In the genomic region with DNA sequence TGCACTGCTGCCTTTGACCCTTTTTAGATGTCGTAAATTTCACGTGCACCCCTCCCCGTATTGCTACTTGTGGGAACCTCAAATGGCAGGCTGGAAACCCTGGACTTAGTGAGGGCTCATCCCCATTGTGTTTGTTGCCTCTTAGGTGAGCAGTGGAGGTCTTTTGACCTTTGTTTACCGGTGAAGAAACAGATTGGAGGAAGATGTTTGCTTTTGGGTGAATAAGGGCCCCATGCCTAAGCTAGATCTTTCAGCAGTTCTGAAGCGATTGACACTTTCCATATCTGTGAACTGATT, we compare ENCODE assay signal across 8 cellular contexts. TPM values are rescaled to one million over a fixed set of nuclear protein-coding genes. Genes with fewer than 3 reads are reported as not detected.
DNase-seq lines count a peak whose midpoint lies in the region; ATAC-seq and TF ChIP-seq lines count a peak whose summit lies in the region.

No MANE protein-coding gene starts in this region.

- H3K4me1 Mint-ChIP-seq in activated naive CD4-positive, alpha-beta T cell treated with anti-CD3 and anti-CD28 coated beads, Interleukin-2, amount 50 U/mL, for 24 hours = peaks cover 50% of the 10 kb centered on the region
- peaks cover 30% of the 10 kb centered on the region for H3K4me1 Mint-ChIP-seq in WTC11

- ATAC-seq in WTC11 = no peak; the same call in 1 of the 2 replicates
- no peak for ATAC-seq in thoracic aorta (ENCODE audit: insufficient number of reproducible peaks, low FRiP score, low read depth)

- H3K27ac Mint-ChIP-seq in activated naive CD4-positive, alpha-beta T cell treated with anti-CD3 and anti-CD28 coated beads, Interleukin-2, amount 50 U/mL, for 24 hours = peak overlapping the region; percentile 79
- H3K27ac Mint-ChIP-seq in WTC11 = peak overlapping the region; percentile 78

- H3K9ac ChIP-seq in iPS-20b (ENCODE audit: low read depth, low read length) = peak overlapping the region; percentile 97

- H3K27me3 ChIP-seq in iPS-20b (ENCODE audit: insufficient read depth, low read length) (no peaks in the 10 kb centered on the region), thoracic aorta (replicated peaks; ENCODE audit: insufficient read depth) (no peaks in the 10 kb centered on the region)

- H3K9me3 ChIP-seq in iPS-20b (ENCODE audit: insufficient read depth, low read depth, low read length) = no peaks in the 10 kb centered on the region
- H3K9me3 ChIP-seq in thoracic aorta = no peaks in the 10 kb centered on the region

- H3K36me3 ChIP-seq in iPS-20b (ENCODE audit: insufficient read depth, low read depth, low read length) = peaks cover 26% of the 10 kb centered on the region
- peaks cover 5% of the 10 kb centered on the region for H3K36me3 ChIP-seq in thoracic aorta

- H3K27ac ChIP-seq in iPS-20b (ENCODE audit: low read length) (peak overlapping the region; percentile 18), thoracic aorta (peak overlapping the region in 1 of 2 donors; percentile 97)

- CTCF ChIA-PET in WTC11 (lab: Charles Lee) = interaction anchor here (1.2 to 1.4 kb wide), 2 partner anchors 13 to 62 kb away, joined by 3 to 6 read pairs; no protein-coding TSS in a partner anchor

- H3K9me3 Mint-ChIP-seq in activated naive CD4-positive, alpha-beta T cell treated with anti-CD3 and anti-CD28 coated beads, Interleukin-2, amount 50 U/mL, for 24 hours = no peaks in the 10 kb centered on the region
- H3K9me3 Mint-ChIP-seq in WTC11 = no peaks in the 10 kb centered on the region

- H3K27me3 Mint-ChIP-seq in activated naive CD4-positive, alpha-beta T cell treated with anti-CD3 and anti-CD28 coated beads, Interleukin-2, amount 50 U/mL, for 24 hours = no peaks in the 10 kb centered on the region
- H3K27me3 Mint-ChIP-seq in WTC11 (ENCODE audit: low read depth) = no peaks in the 10 kb centered on the region

- H3K4me3 Mint-ChIP-seq in activated naive CD4-positive, alpha-beta T cell treated with anti-CD3 and anti-CD28 coated beads, Interleukin-2, amount 50 U/mL, for 24 hours = peak overlapping the region; percentile 91
- H3K4me3 Mint-ChIP-seq in WTC11 = peak overlapping the region; percentile 89

- TF ChIP-seq CTCF in WTC11 (IDR thresholded peaks at IDR 0.05) (no peak), thoracic aorta (IDR thresholded peaks at IDR 0.05) (no peak)

- H3K4me1 ChIP-seq in iPS-20b (ENCODE audit: insufficient read depth, low read length) (peaks cover 12% of the 10 kb centered on the region), thoracic aorta (ENCODE audit: control insufficient read depth in 1 of 2, low read depth in 2 of 2) (peaks cover 16 to 33% of the 10 kb centered on the region in 2 donors)

- POLR2A ChIA-PET in WTC11 (lab: Charles Lee) = interaction anchor here (0.6 kb wide), 2 partner anchors 30 to 1883 kb away, joined by 7 to 9 read pairs; no protein-coding TSS in a partner anchor

- no peak for DNase-seq in activated naive CD4-positive, alpha-beta T cell treated with anti-CD3 and anti-CD28 coated beads, Interleukin-2, amount 50 U/mL, for 16 hours
- no peak for DNase-seq in WTC11 (ENCODE audit: low spot score)
- DNase-seq in thoracic aorta (ENCODE audit: low spot score) = no peak
- no peak for DNase-seq in activated gamma-delta T cell treated with Interleukin-2 at 50 U/mL for 16 hours
- DNase-seq in stimulated activated CD4-positive, alpha-beta T cell treated with anti-CD3 and anti-CD28 coated beads, Interleukin-12 subunit alpha, Interleukin-12 subunit beta, amount 100 ng/mL, for 4 hours = no peak
- no peak for DNase-seq in SHP77 treated with DMSO at 0.1 percent for 48 hours (lab: John Stamatoyannopoulos, UW)

- H3K4me3 ChIP-seq in iPS-20b (ENCODE audit: low read length) = peak overlapping the region; percentile 92
- H3K4me3 ChIP-seq in thoracic aorta = peak overlapping the region; percentile 94

- H3K36me3 Mint-ChIP-seq in activated naive CD4-positive, alpha-beta T cell treated with anti-CD3 and anti-CD28 coated beads, Interleukin-2, amount 50 U/mL, for 24 hours = no peaks in the 10 kb centered on the region
- H3K36me3 Mint-ChIP-seq in WTC11 = peaks cover 20% of the 10 kb centered on the region

TF ChIP-seq in WTC11, 78 proteins besides CTCF, POLR2A, EP300 and RAD21:
- TF ChIP-seq KAT7 (CRISPR knock-in tag; IDR thresholded peaks at IDR 0.05; ENCODE audit: borderline replicate concordance) (no peak), FOXK1 (CRISPR knock-in tag; IDR thresholded peaks at IDR 0.05) (no peak; the same call in 1 of the 2 replicates), SP1 (CRISPR knock-in tag; conservative IDR thresholded peaks at IDR 0.05) (no peak), PRDM15 (CRISPR knock-in tag; IDR thresholded peaks at IDR 0.05) (peak; percentile 61), ZBTB21 (CRISPR knock-in tag; IDR thresholded peaks at IDR 0.05; ENCODE audit: borderline replicate concordance) (0 out of 2 replicates have a peak, but pooled peaks have one; percentile 8), PRRX2 (CRISPR knock-in tag; IDR thresholded peaks at IDR 0.05) (no peak)
- TF ChIP-seq, protein P1, sequence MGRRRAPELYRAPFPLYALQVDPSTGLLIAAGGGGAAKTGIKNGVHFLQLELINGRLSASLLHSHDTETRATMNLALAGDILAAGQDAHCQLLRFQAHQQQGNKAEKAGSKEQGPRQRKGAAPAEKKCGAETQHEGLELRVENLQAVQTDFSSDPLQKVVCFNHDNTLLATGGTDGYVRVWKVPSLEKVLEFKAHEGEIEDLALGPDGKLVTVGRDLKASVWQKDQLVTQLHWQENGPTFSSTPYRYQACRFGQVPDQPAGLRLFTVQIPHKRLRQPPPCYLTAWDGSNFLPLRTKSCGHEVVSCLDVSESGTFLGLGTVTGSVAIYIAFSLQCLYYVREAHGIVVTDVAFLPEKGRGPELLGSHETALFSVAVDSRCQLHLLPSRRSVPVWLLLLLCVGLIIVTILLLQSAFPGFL (CRISPR knock-in tag; IDR thresholded peaks at IDR 0.05; ENCODE audit: borderline replicate concordance) = no peak
TF ChIP-seq in WTC11: peak in this region for 2.

RNA-seq across cellular contexts. Expression of gene SMARCB1, which starts 0.8 kb away (rescaled TPM):
- total RNA-seq in WTC11 (2021) (135 to 149 TPM (median 146 TPM) in 3 replicates), thoracic aorta (10 to 100 TPM; 43.5 to 50.0 TPM)

RNA-seq across cellular contexts. Expression of gene MMP11, which starts 14.9 kb away (rescaled TPM):
- total RNA-seq in WTC11 (2021) (14.5 to 16.5 TPM (median 16.2 TPM) in 3 replicates), thoracic aorta (10 to 100 TPM in 1 of 2 donors, 1 to 10 TPM in 1; 2.0 to 10.2 TPM)

RNA-seq across cellular contexts. Expression of gene CHCHD10, which starts 19.8 kb away (rescaled TPM):
- 170 to 198 TPM (median 171 TPM) in 3 replicates for total RNA-seq in WTC11 (2021)
- total RNA-seq in thoracic aorta = 10 to 100 TPM in 1 of 2 donors, not detected in 1; 19.4 TPM

RNA-seq across cellular contexts. Expression of gene C22orf15, which starts 24.8 kb away (rescaled TPM):
- total RNA-seq in WTC11 (2021) (2.7 to 3.6 TPM (median 3.5 TPM) in 3 replicates), thoracic aorta (not detected)

RNA-seq across cellular contexts. Expression of gene VPREB3, which starts 33.3 kb away (rescaled TPM):
- total RNA-seq in WTC11 (2021) = 0.81 to 1.3 TPM (median 0.87 TPM) in 3 replicates
- not detected for total RNA-seq in thoracic aorta
